ENCODE assay signal across 20 cellular contexts in the genomic region with DNA sequence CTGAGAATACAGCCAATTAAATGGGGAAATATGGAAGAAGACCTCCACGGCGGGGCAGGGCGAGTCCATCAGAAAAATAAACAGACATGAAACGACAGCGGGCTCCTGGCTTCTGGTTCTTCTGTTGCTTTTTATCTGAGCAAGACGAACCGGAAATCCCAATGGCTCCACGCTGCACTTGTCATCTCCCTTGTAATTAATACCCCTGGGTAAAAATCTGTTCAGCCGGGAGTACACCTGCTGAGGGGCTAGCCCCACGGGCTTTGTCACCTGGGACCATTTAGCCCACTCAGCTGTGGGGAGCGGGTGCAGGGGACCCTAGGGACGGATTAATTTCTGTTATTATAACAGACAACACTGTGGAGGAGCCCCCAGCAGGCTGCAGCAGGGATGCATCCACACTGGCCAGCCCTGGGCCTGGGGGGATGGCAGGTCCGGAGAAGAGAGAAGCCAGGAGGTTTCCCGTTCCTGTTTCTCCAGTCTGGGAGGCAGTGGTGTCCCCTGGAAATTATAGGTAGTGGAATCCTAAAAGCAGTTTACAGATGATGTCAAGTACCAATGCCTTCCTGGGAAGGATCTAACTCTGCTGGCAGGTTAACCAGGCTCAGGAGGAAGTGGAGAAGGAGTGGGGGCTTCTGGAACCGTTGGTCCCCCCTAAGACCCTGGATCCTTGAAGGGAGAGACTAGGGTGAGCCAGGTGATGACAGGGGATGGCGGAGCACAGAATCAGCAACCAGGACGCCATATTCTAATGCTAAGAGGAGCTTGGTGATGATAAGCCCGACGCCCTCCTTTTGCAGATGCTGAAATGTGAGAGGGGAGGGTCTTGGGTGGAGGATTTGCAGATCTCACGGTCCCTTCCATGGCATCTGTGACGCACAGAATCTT.
DNase-seq lines count a peak whose midpoint lies in the region; ATAC-seq and TF ChIP-seq lines count a peak whose summit lies in the region.
"Had no signal": no experiment of that assay in that cellular context is flagged by ENCODE, and none has a peak within 500 bp of the region (broad histone marks: within the 10 kb centered on the region; RNA-seq: fewer than 3 reads in every experiment).

No MANE protein-coding gene starts in this region.

- no peaks in the 10 kb centered on the region for H3K36me3 Mint-ChIP-seq in activated CD8-positive, alpha-beta T cell treated with anti-CD3 and anti-CD28 coated beads, Interleukin-2, amount 10 ng/mL, durations not matched to agents 7 days and 5 days (ENCODE audit: low read depth)
- H3K36me3 Mint-ChIP-seq in activated CD8-positive, alpha-beta T cell treated with anti-CD3 and anti-CD28 coated beads for 36 hours (ENCODE audit: low read depth): no peaks in the 10 kb centered on the region
- H3K36me3 Mint-ChIP-seq in osteocyte (ENCODE audit: unreplicated experiment): no peaks in the 10 kb centered on the region
- H3K36me3 Mint-ChIP-seq: activated naive CD8-positive, alpha-beta T cell; naive B cell had no signal

- no peak overlapping the region for H3K4me3 Mint-ChIP-seq in activated CD8-positive, alpha-beta T cell treated with anti-CD3 and anti-CD28 coated beads, Interleukin-2, amount 10 ng/mL, durations not matched to agents 7 days and 5 days
- H3K4me3 Mint-ChIP-seq in activated CD8-positive, alpha-beta T cell treated with anti-CD3 and anti-CD28 coated beads for 36 hours: no peak overlapping the region
- no peak overlapping the region for H3K4me3 Mint-ChIP-seq in osteocyte (ENCODE audit: unreplicated experiment)
- H3K4me3 Mint-ChIP-seq: activated naive CD8-positive, alpha-beta T cell; GM23338; naive B cell; T-helper 2 cell treated with Interferon-gamma antibody and Interleukin-4, amounts not matched to agents 5 μg/mL and 100 μg/mL, for 36 hours had no signal

- no peaks in the 10 kb centered on the region for H3K27me3 Mint-ChIP-seq in activated CD8-positive, alpha-beta T cell treated with anti-CD3 and anti-CD28 coated beads, Interleukin-2, amount 10 ng/mL, durations not matched to agents 7 days and 5 days (ENCODE audit: low read depth)
- peaks cover 5% of the 10 kb centered on the region for H3K27me3 Mint-ChIP-seq in activated CD8-positive, alpha-beta T cell treated with anti-CD3 and anti-CD28 coated beads for 36 hours
- peaks cover 5% of the 10 kb centered on the region for H3K27me3 Mint-ChIP-seq in osteocyte (ENCODE audit: unreplicated experiment)
- H3K27me3 Mint-ChIP-seq: activated naive CD8-positive, alpha-beta T cell had no signal

- H3K4me1 Mint-ChIP-seq in activated CD8-positive, alpha-beta T cell treated with anti-CD3 and anti-CD28 coated beads, Interleukin-2, amount 10 ng/mL, durations not matched to agents 7 days and 5 days (ENCODE audit: low read depth): no peaks in the 10 kb centered on the region
- H3K4me1 Mint-ChIP-seq in activated CD8-positive, alpha-beta T cell treated with anti-CD3 and anti-CD28 coated beads for 36 hours (ENCODE audit: low read depth): no peaks in the 10 kb centered on the region
- H3K4me1 Mint-ChIP-seq in osteocyte (ENCODE audit: unreplicated experiment): no peaks in the 10 kb centered on the region
- H3K4me1 Mint-ChIP-seq: GM23338, naive B cell had no signal

- no peak for ATAC-seq in activated CD8-positive, alpha-beta T cell treated with anti-CD3 and anti-CD28 coated beads, Interleukin-2, amount 10 ng/mL, durations not matched to agents 7 days and 5 days
- no peak for ATAC-seq in activated CD8-positive, alpha-beta T cell treated with anti-CD3 and anti-CD28 coated beads for 36 hours
- no peak for ATAC-seq in HG02840 (IDR thresholded peaks at IDR 0.05; ENCODE audit: low FRiP score, unreplicated experiment)
- ATAC-seq: stimulated activated naive CD8-positive, alpha-beta T cell treated with anti-CD3 and anti-CD28 coated beads, Interleukin-15, Interleukin-2, amounts not matched to agents 100 U/mL and 50 U/mL, for 24 hours; upper lobe of right lung had no signal

- no peak overlapping the region for H3K27ac Mint-ChIP-seq in activated CD8-positive, alpha-beta T cell treated with anti-CD3 and anti-CD28 coated beads, Interleukin-2, amount 10 ng/mL, durations not matched to agents 7 days and 5 days
- H3K27ac Mint-ChIP-seq in activated CD8-positive, alpha-beta T cell treated with anti-CD3 and anti-CD28 coated beads for 36 hours: no peak overlapping the region
- no peak overlapping the region for H3K27ac Mint-ChIP-seq in osteocyte (ENCODE audit: unreplicated experiment)
- H3K27ac Mint-ChIP-seq: activated naive CD8-positive, alpha-beta T cell; GM23338; naive B cell; T-helper 2 cell treated with Interferon-gamma antibody and Interleukin-4, amounts not matched to agents 5 μg/mL and 100 μg/mL, for 36 hours had no signal

- peak; percentile 1 for DNase-seq in activated CD8-positive, alpha-beta T cell treated with anti-CD3 and anti-CD28 coated beads, Interleukin-2, amount 10 ng/mL, durations not matched to agents 7 days and 5 days
- no peak for DNase-seq in activated CD8-positive, alpha-beta T cell treated with anti-CD3 and anti-CD28 coated beads for 36 hours
- DNase-seq in NCI-H1417 (lab: John Stamatoyannopoulos, UW) (peak; percentile 41 to 93 (median 77)), NCI-H524 treated with DMSO at 0.1 percent for 48 hours (lab: John Stamatoyannopoulos, UW) (peak; percentile 45), osteocyte (ENCODE audit: extremely low spot score, unreplicated experiment) (peak; percentile 80), SW480 (ENCODE audit: low spot score) (no peak), OCI-M1 (lab: John Stamatoyannopoulos, UW) (no peak)
- DNase-seq: activated CD4-positive, alpha-beta T cell treated with anti-CD3 and anti-CD28 coated beads for 1 hour; esophagus squamous epithelium; GDM1; glutamatergic neuron; naive B cell; NCI-H1694 treated with DMSO at 0.1 percent for 48 hours; SIG-M5; stimulated activated naive CD8-positive, alpha-beta T cell treated with anti-CD3 and anti-CD28 coated beads, Interleukin-15, Interleukin-2, amounts not matched to agents 100 U/mL and 50 U/mL, for 24 hours; upper lobe of right lung had no signal

- no peaks in the 10 kb centered on the region for H3K9me3 Mint-ChIP-seq in activated CD8-positive, alpha-beta T cell treated with anti-CD3 and anti-CD28 coated beads, Interleukin-2, amount 10 ng/mL, durations not matched to agents 7 days and 5 days (ENCODE audit: insufficient read depth)
- no peaks in the 10 kb centered on the region for H3K9me3 Mint-ChIP-seq in activated CD8-positive, alpha-beta T cell treated with anti-CD3 and anti-CD28 coated beads for 36 hours
- H3K9me3 Mint-ChIP-seq in osteocyte (ENCODE audit: unreplicated experiment): no peaks in the 10 kb centered on the region
- H3K9me3 Mint-ChIP-seq: GM23338; naive B cell; T-helper 2 cell treated with Interferon-gamma antibody and Interleukin-4, amounts not matched to agents 5 μg/mL and 100 μg/mL, for 36 hours had no signal

- POLR2A ChIA-PET in activated CD8-positive, alpha-beta T cell treated with anti-CD3 and anti-CD28 coated beads, Interleukin-2, amount 10 ng/mL, durations not matched to agents 7 days and 5 days (lab: Charles Lee): no interaction called here
- POLR2A ChIA-PET in activated CD8-positive, alpha-beta T cell treated with anti-CD3 and anti-CD28 coated beads for 36 hours (lab: Charles Lee): no interaction called here

- no peak for TF ChIP-seq CTCF in activated CD8-positive, alpha-beta T cell treated with anti-CD3 and anti-CD28 coated beads for 36 hours (IDR thresholded peaks at IDR 0.05)
- TF ChIP-seq CTCF in osteocyte (IDR thresholded peaks at IDR 0.05): no peak

- CTCF ChIA-PET in activated CD8-positive, alpha-beta T cell treated with anti-CD3 and anti-CD28 coated beads, Interleukin-2, amount 10 ng/mL, durations not matched to agents 7 days and 5 days (lab: Charles Lee): interaction anchor here (1.1 kb wide), 1 partner anchor 9 kb away, joined by 4 read pairs; no protein-coding TSS in a partner anchor
- CTCF ChIA-PET in activated CD8-positive, alpha-beta T cell treated with anti-CD3 and anti-CD28 coated beads for 36 hours (lab: Charles Lee): interaction anchor here (2.4 kb wide), 1 partner anchor 10 kb away, joined by 7 read pairs; no protein-coding TSS in a partner anchor

- intact Hi-C loops in activated CD8-positive, alpha-beta T cell treated with anti-CD3 and anti-CD28 coated beads for 36 hours (cut with micrococcal nuclease): no loop called here

Comparison
In these comparisons a context has a peak if more than half of its experiments do, and no peak if none do; other contexts are left out.
1. DNase-seq: peak in activated CD8-positive, alpha-beta T cell treated with anti-CD3 and anti-CD28 coated beads, Interleukin-2, amount 10 ng/mL, durations not matched to agents 7 days and 5 days (single experiment), NCI-H1417 (3 of 3), NCI-H524 treated with DMSO at 0.1 percent for 48 hours (single experiment) and osteocyte (single experiment); none in activated CD8-positive, alpha-beta T cell treated with anti-CD3 and anti-CD28 coated beads for 36 hours (single experiment), SW480 (single experiment) and OCI-M1 (single experiment).